Comparison of ENCODE assay signal across 18 cellular contexts in genomic region chr9:114733814-114734213, GRCh38. TPM values are rescaled to one million over a fixed set of nuclear protein-coding genes. Genes with fewer than 3 reads are reported as not detected.
DNase-seq lines count a peak whose midpoint lies in the region; ATAC-seq, FAIRE-seq and TF ChIP-seq lines count a peak whose summit lies in the region.
"Had no signal": no experiment of that assay in that cellular context is flagged by ENCODE, and none has a peak within 500 bp of the region (broad histone marks: within the 10 kb centered on the region; RNA-seq: fewer than 3 reads in every experiment).

No MANE protein-coding gene starts in this region.

- no peak overlapping the region for H3K4me3 Mint-ChIP-seq in HFFc6
- no peak overlapping the region for H3K4me3 Mint-ChIP-seq in activated naive CD8-positive, alpha-beta T cell

- H3K27me3 Mint-ChIP-seq in HFFc6 (ENCODE audit: insufficient read depth) = peaks cover 10% of the 10 kb centered on the region; the same call in 1 of the 2 replicates
- H3K27me3 Mint-ChIP-seq in activated naive CD8-positive, alpha-beta T cell = no peaks in the 10 kb centered on the region

- H3K9me3 ChIP-seq in pancreas = no peaks in the 10 kb centered on the region
- H3K9me3 ChIP-seq: BLaER1, left lung had no signal

- no peak overlapping the region for H3K27ac Mint-ChIP-seq in HFFc6
- H3K27ac Mint-ChIP-seq in activated naive CD8-positive, alpha-beta T cell = peak overlapping the region; percentile 16
- H3K27ac Mint-ChIP-seq: activated T-helper 2 cell treated with anti-CD3 and anti-CD28 coated beads, Interferon-gamma antibody, Interleukin-2, Interleukin-4, amounts not matched to agents 10 μg/mL and 5 μg/mL and 100 μg/mL, durations not matched to agents 14 hours and 24 hours and 36 hours had no signal

- intact Hi-C loops in pancreas (cut with DNase I) = loop anchor here in 2 of 3 donors (10.0 kb wide), 2 partner anchors 181 to 281 kb away; no protein-coding TSS in a partner anchor

- no peak for ATAC-seq in pancreas
- ATAC-seq: left lung had no signal

- H3K36me3 Mint-ChIP-seq in HFFc6 (ENCODE audit: low read depth) = no peaks in the 10 kb centered on the region
- H3K36me3 Mint-ChIP-seq in activated naive CD8-positive, alpha-beta T cell = no peaks in the 10 kb centered on the region

- no peaks in the 10 kb centered on the region for H3K4me1 ChIP-seq in pancreas

- no peak for TF ChIP-seq CTCF in AG10803 (conservative IDR thresholded peaks at IDR 0.05; ENCODE audit: low read length)
- TF ChIP-seq CTCF in HFFc6 (IDR thresholded peaks at IDR 0.05) = no peak
- no peak for TF ChIP-seq CTCF in fibroblast of the aortic adventitia (IDR thresholded peaks at IDR 0.05; ENCODE audit: insufficient read depth, low read length)
- no peak for TF ChIP-seq CTCF in pancreas (IDR thresholded peaks at IDR 0.05)
- TF ChIP-seq CTCF in GM20000 (IDR thresholded peaks at IDR 0.05; ENCODE audit: extremely low read depth, missing control alignments) = no peak

- H3K36me3 ChIP-seq in pancreas = no peaks in the 10 kb centered on the region
- H3K36me3 ChIP-seq: BLaER1, cardiac muscle cell, left lung had no signal

- peaks cover 45% of the 10 kb centered on the region for H3K4me1 Mint-ChIP-seq in HFFc6 (ENCODE audit: low read depth)
- peaks cover 43% of the 10 kb centered on the region for H3K4me1 Mint-ChIP-seq in activated naive CD8-positive, alpha-beta T cell (ENCODE audit: low read depth)

- H3K4me3 ChIP-seq in AG10803 (ENCODE audit: low read length) (no peak overlapping the region), fibroblast of the aortic adventitia (ENCODE audit: low read depth, low read length) (no peak overlapping the region), pancreas (no peak overlapping the region)
- H3K4me3 ChIP-seq: BLaER1, cardiac muscle cell, hepatocyte, left lung had no signal

- H3K27ac ChIP-seq in pancreas = no peak overlapping the region
- H3K27ac ChIP-seq: BLaER1, cardiac muscle cell, hepatocyte, HL-60, left lung had no signal

- H3K27me3 ChIP-seq in pancreas = no peaks in the 10 kb centered on the region
- H3K27me3 ChIP-seq: BLaER1, hepatocyte, left lung had no signal

- H3K9me3 Mint-ChIP-seq in HFFc6 = no peaks in the 10 kb centered on the region
- no peaks in the 10 kb centered on the region for H3K9me3 Mint-ChIP-seq in activated naive CD8-positive, alpha-beta T cell (ENCODE audit: low read depth)

- DNase-seq in AG10803 (ENCODE audit: low read depth) (peak; percentile 57), HFFc6 (peak; percentile 67), fibroblast of the aortic adventitia (ENCODE audit: low read depth) (peak; percentile 30), GF-D8 (lab: John Stamatoyannopoulos, UW) (no peak), pancreas (no peak), GM20000 (ENCODE audit: low spot score) (no peak), HT-29 (ENCODE audit: low spot score) (no peak)
- DNase-seq: activated CD4-positive, alpha-beta T cell treated with anti-CD3 and anti-CD28 coated beads for 4 hours; left lung; NCI-H2227 treated with DMSO at 0.1 percent for 48 hours; stimulated activated CD4-positive, alpha-beta T cell treated with anti-CD3 and anti-CD28 coated beads, Interleukin-4, amount 100 ng/mL, for 4 hours; stimulated activated naive CD4-positive, alpha-beta T cell treated with Interleukin-2 at 50 U/mL for 16 hours had no signal

- WGBS in pancreas, 2 donors = 83 to 89% methylated on average over 6 of the region's 6 CpGs

- no peak for FAIRE-seq in pancreas (lab: Jason Lieb, UNC)

RNA-seq across cellular contexts. Expression of gene TEX48, which starts 51.8 kb away (rescaled TPM):
- not detected for total RNA-seq in HFFc6 (2021; fragmentation: NEBNext Ultra II Directional; extraction: Animal tissue kit (Norgen Biotek cat#: 25700))
- total RNA-seq in fibroblast of the aortic adventitia (ENCODE audit: low replicate concordance) = not detected in 2 replicates
- not detected for total RNA-seq in pancreas
- polyA plus RNA-seq in pancreas = not detected
- not detected in 2 replicates for total RNA-seq in HT-29 (2014; rRNA removed; shearing (Covaris generic))
- total RNA-seq: cardiac muscle cell, hepatocyte, left lung had no signal
- polyA plus RNA-seq: cardiac muscle cell, hepatocyte had no signal

Comparison
In these comparisons a context has a peak if more than half of its experiments do, and no peak if none do; other contexts are left out.
1. DNase-seq: peak in AG10803 (single experiment), HFFc6 (single experiment) and fibroblast of the aortic adventitia (single experiment); none in GF-D8 (single experiment), pancreas (0 of 6), GM20000 (single experiment) and HT-29 (single experiment).